Comparison of ENCODE assay signal across 17 cellular contexts in the genomic region with DNA sequence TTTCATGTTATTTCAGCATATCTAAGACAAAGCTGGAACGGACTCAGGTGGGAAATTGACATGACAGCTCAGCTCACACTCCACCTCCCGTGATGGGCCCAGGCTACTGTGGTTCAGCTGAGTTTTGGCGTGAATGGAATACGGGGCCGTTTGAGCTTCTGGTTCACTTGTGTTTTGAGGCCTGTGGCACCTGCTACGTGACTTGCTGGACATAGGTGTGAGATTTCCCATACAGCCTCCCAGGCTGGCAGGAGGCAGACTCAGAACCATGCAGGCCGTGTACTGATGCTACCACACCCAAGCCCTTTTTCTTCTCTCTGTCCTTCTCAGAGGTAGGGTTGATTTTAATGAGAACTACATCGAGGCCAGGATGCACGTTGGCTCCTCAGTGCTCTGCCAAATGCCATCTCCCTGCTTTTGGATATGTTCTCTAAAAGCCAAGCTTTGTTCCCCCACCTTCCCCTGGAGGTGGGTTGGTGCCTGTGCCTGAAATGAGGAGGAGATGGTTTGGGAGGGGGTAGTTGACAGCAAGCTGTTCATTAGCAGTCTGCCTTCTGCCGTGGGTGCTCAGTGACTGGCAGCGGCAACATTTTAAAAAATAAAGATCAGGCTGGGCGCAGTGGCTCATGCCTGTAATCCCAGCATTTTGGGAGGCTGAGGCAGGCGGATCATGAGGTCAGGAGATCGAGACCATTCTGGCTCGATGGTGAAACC. TPM values are rescaled to one million over a fixed set of nuclear protein-coding genes. Genes with fewer than 3 reads are reported as not detected.
DNase-seq lines count a peak whose midpoint lies in the region; ATAC-seq, FAIRE-seq and TF ChIP-seq lines count a peak whose summit lies in the region.
"Had no signal": no experiment of that assay in that cellular context is flagged by ENCODE, and none has a peak within 500 bp of the region (broad histone marks: within the 10 kb centered on the region; RNA-seq: fewer than 3 reads in every experiment).

No MANE protein-coding gene starts in this region.

- H3K4me3 ChIP-seq in BLaER1 treated with 17β-estradiol and CSF1 and Interleukin-3, amounts not matched to agents 10 nM and 100 nM: no peak overlapping the region
- H3K4me3 ChIP-seq in spleen (no peak overlapping the region), kidney (ENCODE audit: low read length in 2 of 2) (no peak overlapping the region)
- H3K4me3 ChIP-seq: HAP-1 had no signal

- intact Hi-C loops in head of caudate nucleus (cut with DNase I): no loop called here
- intact Hi-C loops in spleen (cut with DNase I; ENCODE audit: low total_unique reads): no loop called here
- intact Hi-C loops in kidney (cut with DNase I): no loop called here

- H3K27ac ChIP-seq in BLaER1 treated with 17β-estradiol and CSF1 and Interleukin-3, amounts not matched to agents 10 nM and 100 nM: no peak overlapping the region
- H3K27ac ChIP-seq in angular gyrus (ENCODE audit: low read depth, low read length): peak overlapping the region; percentile 5
- H3K27ac ChIP-seq in spleen: no peak overlapping the region
- H3K27ac ChIP-seq in kidney (ENCODE audit: low read depth in 2 of 2, low read length in 2 of 2): no peak overlapping the region

- peaks cover 24 to 38% of the 10 kb centered on the region in 2 donors for H3K36me3 Mint-ChIP-seq in stimulated activated naive B cell treated with anti-CD40 and anti-IgM and Interleukin-4, amounts not matched to agents 10 μg/mL and 1 μg/mL and 100 μg/mL, for 72 hours

- no peak for FAIRE-seq in kidney (lab: Jason Lieb, UNC)
- FAIRE-seq: A204.1, H1, HepG2, HTR-8/SVneo had no signal

- no peak overlapping the region for H3K4me3 Mint-ChIP-seq in stimulated activated naive B cell treated with anti-CD40 and anti-IgM and Interleukin-4, amounts not matched to agents 10 μg/mL and 1 μg/mL and 100 μg/mL, for 72 hours
- H3K4me3 Mint-ChIP-seq: CD8-positive, alpha-beta memory T cell had no signal

- peak overlapping the region; percentile 74 for H3K27ac Mint-ChIP-seq in stimulated activated naive B cell treated with anti-CD40 and anti-IgM and Interleukin-4, amounts not matched to agents 10 μg/mL and 1 μg/mL and 100 μg/mL, for 72 hours
- H3K27ac Mint-ChIP-seq: CD8-positive, alpha-beta memory T cell had no signal

- no peak for TF ChIP-seq CTCF in GM10248 (IDR thresholded peaks at IDR 0.05; ENCODE audit: control extremely low read depth, extremely low read depth, low read depth, missing control alignments)
- no peak for TF ChIP-seq CTCF in spleen (IDR thresholded peaks at IDR 0.05 in 8 of 11, conservative IDR thresholded peaks at IDR 0.05 in 3 of 11)
- TF ChIP-seq CTCF in kidney (IDR thresholded peaks at IDR 0.05; ENCODE audit: borderline replicate concordance, extremely low read depth, insufficient read depth): no peak

- H3K27me3 Mint-ChIP-seq in stimulated activated naive B cell treated with anti-CD40 and anti-IgM and Interleukin-4, amounts not matched to agents 10 μg/mL and 1 μg/mL and 100 μg/mL, for 72 hours: no peaks in the 10 kb centered on the region
- H3K27me3 Mint-ChIP-seq: CD8-positive, alpha-beta memory T cell had no signal

- POLR2A ChIA-PET in GM10248 (lab: Yijun Ruan, JAX): no interaction called here

- peaks cover 0 to 17% (median 11%) of the 10 kb centered on the region in 10 experiments; a peak in 11 of 20 replicates for H3K4me1 ChIP-seq in BLaER1 treated with 17β-estradiol and CSF1 and Interleukin-3, amounts not matched to agents 10 nM and 100 nM
- peaks cover 0 to 26% (median 10%) of the 10 kb centered on the region in 6 donors for H3K4me1 ChIP-seq in spleen
- H3K4me1 ChIP-seq in kidney (ENCODE audit: control insufficient read depth in 1 of 2, insufficient read depth in 1 of 2, low read depth in 1 of 2, low read length in 2 of 2): peaks cover 0 to 2% of the 10 kb centered on the region in 2 donors
- H3K4me1 ChIP-seq: BE2C, HAP-1 had no signal

- H3K4me1 Mint-ChIP-seq in stimulated activated naive B cell treated with anti-CD40 and anti-IgM and Interleukin-4, amounts not matched to agents 10 μg/mL and 1 μg/mL and 100 μg/mL, for 72 hours: peaks cover 23 to 58% of the 10 kb centered on the region in 2 donors

- H3K9ac ChIP-seq in BLaER1 treated with 17β-estradiol and CSF1 and Interleukin-3, amounts not matched to agents 10 nM and 100 nM: no peak overlapping the region
- H3K9ac ChIP-seq in kidney (ENCODE audit: low read length in 2 of 2): no peak overlapping the region

- peaks cover 9 to 99% (median 41%) of the 10 kb centered on the region in 11 experiments; a peak in 16 of 22 replicates for H4K20me1 ChIP-seq in BLaER1 treated with 17β-estradiol and CSF1 and Interleukin-3, amounts not matched to agents 10 nM and 100 nM

- no peaks in the 10 kb centered on the region for H3K27me3 ChIP-seq in BLaER1 treated with 17β-estradiol and CSF1 and Interleukin-3, amounts not matched to agents 10 nM and 100 nM
- no peaks in the 10 kb centered on the region for H3K27me3 ChIP-seq in spleen (replicated peaks in 1 of 7)
- H3K27me3 ChIP-seq: BE2C had no signal

- peak overlapping the region in 7 of 11 experiments; percentile 5 to 34 (median 15); a peak in 10 of 22 replicates for H3K4me2 ChIP-seq in BLaER1 treated with 17β-estradiol and CSF1 and Interleukin-3, amounts not matched to agents 10 nM and 100 nM

- H3K9me3 ChIP-seq in BLaER1 treated with 17β-estradiol and CSF1 and Interleukin-3, amounts not matched to agents 10 nM and 100 nM (replicated peaks in 1 of 11): no peaks in the 10 kb centered on the region
- H3K9me3 ChIP-seq in spleen: no peaks in the 10 kb centered on the region
- H3K9me3 ChIP-seq in kidney (ENCODE audit: control insufficient read depth in 1 of 2, low read length in 2 of 2): no peaks in the 10 kb centered on the region
- H3K9me3 ChIP-seq: BE2C, Caco-2, HAP-1 had no signal

- peak in 30 of 42 donors; percentile 12 to 85 (median 51) for DNase-seq in head of caudate nucleus
- no peak for DNase-seq in stimulated activated naive B cell treated with anti-CD40 and anti-IgM and Interleukin-4, amounts not matched to agents 10 μg/mL and 1 μg/mL and 100 μg/mL, for 72 hours
- no peak for DNase-seq in GM10248 (ENCODE audit: extremely low spot score)
- no peak for DNase-seq in spleen
- DNase-seq in kidney: no peak
- DNase-seq: BE2C; Caco-2; CD8-positive, alpha-beta memory T cell; DND-41; GF-D8 had no signal

- H3K36me3 ChIP-seq in BLaER1 treated with 17β-estradiol and CSF1 and Interleukin-3, amounts not matched to agents 10 nM and 100 nM: peaks cover 22 to 68% (median 32%) of the 10 kb centered on the region in 11 experiments
- H3K36me3 ChIP-seq in spleen (peaks cover 0 to 28% (median 3%) of the 10 kb centered on the region in 6 donors), kidney (ENCODE audit: control insufficient read depth in 1 of 2, insufficient read depth in 2 of 2, low read length in 2 of 2) (peaks cover 0 to 2% of the 10 kb centered on the region in 2 donors)
- H3K36me3 ChIP-seq: BE2C, HAP-1 had no signal

- no peak for TF ChIP-seq POLR2A in spleen (IDR thresholded peaks at IDR 0.05)

- WGBS in spleen, 5 donors: 93 to 96% (median 95%) methylated on average over 15 of the region's 15 CpGs

- CTCF ChIA-PET in GM10248 (lab: Yijun Ruan, JAX): interaction anchor here (1.2 to 1.9 kb wide), 2 partner anchors 20 to 51 kb away, joined by 3 to 7 read pairs; no protein-coding TSS in a partner anchor

- ATAC-seq in stimulated activated naive B cell treated with anti-CD40 and anti-IgM and Interleukin-4, amounts not matched to agents 10 μg/mL and 1 μg/mL and 100 μg/mL, for 72 hours (replicated peaks): no peak
- ATAC-seq: HepG2 had no signal

- no peaks in the 10 kb centered on the region for H3K9me3 Mint-ChIP-seq in stimulated activated naive B cell treated with anti-CD40 and anti-IgM and Interleukin-4, amounts not matched to agents 10 μg/mL and 1 μg/mL and 100 μg/mL, for 72 hours
- H3K9me3 Mint-ChIP-seq: CD8-positive, alpha-beta memory T cell had no signal

RNA-seq across cellular contexts. Expression of a gene that starts 48.7 kb away (rescaled TPM):
- total RNA-seq in spleen (10 to 100 TPM; 43.5 to 60.0 (median 49.0) TPM), kidney (41.0 TPM)
- polyA plus RNA-seq in spleen (10 to 100 TPM; 15.4 to 20.0 (median 17.1) TPM), kidney (ENCODE audit: insufficient read depth, low read depth, low replicate concordance) (16.2 TPM)

Comparison
In these comparisons a context has a peak if more than half of its experiments do, and no peak if none do; other contexts are left out.
1. DNase-seq: peak in head of caudate nucleus (30 of 42); none in stimulated activated naive B cell treated with anti-CD40 and anti-IgM and Interleukin-4, amounts not matched to agents 10 μg/mL and 1 μg/mL and 100 μg/mL, for 72 hours (single experiment), GM10248 (single experiment), spleen (single experiment) and kidney (single experiment).